ENCODE assay signal across 2 cellular contexts in genomic region chr11:65944191-65944590, GRCh38.
TF ChIP-seq lines count a peak whose summit lies in the region.

No MANE protein-coding gene starts in this region.

TF ChIP-seq in IMR-90, 13 proteins besides CTCF, POLR2A, EP300 and RAD21:
- no peak for TF ChIP-seq RCOR1 (IDR thresholded peaks at IDR 0.05; ENCODE audit: insufficient replicate concordance, low read length)
- TF ChIP-seq SMC3 (IDR thresholded peaks at IDR 0.05; ENCODE audit: low read depth, low read length): no peak
- TF ChIP-seq RFX5 (IDR thresholded peaks at IDR 0.05; ENCODE audit: low read depth, low read length): no peak
- TF ChIP-seq MAFK (IDR thresholded peaks at IDR 0.05; ENCODE audit: low read depth, low read length): no peak
- TF ChIP-seq FOS (IDR thresholded peaks at IDR 0.05; ENCODE audit: low read depth, low read length): no peak
- no peak for TF ChIP-seq ELK1 (IDR thresholded peaks at IDR 0.05; ENCODE audit: borderline replicate concordance, low read depth, low read length)
- TF ChIP-seq USF2 (IDR thresholded peaks at IDR 0.05; ENCODE audit: low read depth, low read length): no peak
- TF ChIP-seq MAZ (IDR thresholded peaks at IDR 0.05; ENCODE audit: borderline replicate concordance, low read depth, low read length): no peak
- TF ChIP-seq NFE2L2 (IDR thresholded peaks at IDR 0.05; ENCODE audit: low read depth, low read length): no peak
- TF ChIP-seq CHD1 (IDR thresholded peaks at IDR 0.05; ENCODE audit: low read depth, low read length): no peak
- TF ChIP-seq CEBPB (IDR thresholded peaks at IDR 0.05; ENCODE audit: low read depth, low read length): no peak

TF ChIP-seq in H1, 55 proteins besides CTCF, POLR2A, EP300 and RAD21:
- TF ChIP-seq POLR2AphosphoS5 (IDR thresholded peaks at IDR 0.05; ENCODE audit: low read depth, low read length) (no peak), SRF (IDR thresholded peaks at IDR 0.05; ENCODE audit: low read depth, low read length) (no peak), CTBP2 (IDR thresholded peaks at IDR 0.05; ENCODE audit: borderline replicate concordance, insufficient read depth, insufficient read length, low read length) (no peak)
